1 cellular context compared by ENCODE assay signal in genomic region chr1:16905112-16905855, GRCh38.
TF ChIP-seq lines count a peak whose summit lies in the region.

No MANE protein-coding gene starts in this region.

TF ChIP-seq in IMR-90, 13 proteins besides CTCF, POLR2A, EP300 and RAD21 (continued from another document):
- TF ChIP-seq USF2 (IDR thresholded peaks at IDR 0.05; ENCODE audit: low read depth, low read length) (0 out of 2 replicates have a peak, but pooled peaks have one; percentile 3), MAFK (IDR thresholded peaks at IDR 0.05; ENCODE audit: low read depth, low read length) (no peak; the same call in 1 of the 2 replicates), MAZ (IDR thresholded peaks at IDR 0.05; ENCODE audit: borderline replicate concordance, low read depth, low read length) (peak; percentile 68), BHLHE40 (IDR thresholded peaks at IDR 0.05; ENCODE audit: low read depth, low read length) (peak; percentile 60), RFX5 (IDR thresholded peaks at IDR 0.05; ENCODE audit: low read depth, low read length) (no peak), NFE2L2 (IDR thresholded peaks at IDR 0.05; ENCODE audit: low read depth, low read length) (no peak; the same call in 1 of the 2 replicates)
